In the genomic region with DNA sequence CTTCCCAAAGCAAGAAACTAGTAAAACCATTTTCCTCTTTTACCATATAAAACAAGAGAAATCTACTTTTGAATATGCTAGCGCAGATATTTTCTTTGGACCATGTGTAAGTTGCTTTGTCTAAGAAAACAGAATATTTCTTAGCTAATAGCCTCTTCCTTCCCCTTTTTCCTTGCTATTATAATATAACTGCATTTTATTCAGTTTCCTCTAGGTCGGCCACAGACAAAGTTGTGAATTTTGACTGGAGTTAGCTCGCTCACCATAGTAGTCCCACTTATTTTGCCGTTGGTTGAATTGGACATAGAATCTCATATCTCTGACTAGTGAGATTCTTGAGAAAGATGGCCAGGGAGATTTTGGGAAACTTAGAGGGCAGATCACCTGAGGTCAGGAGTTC, we compare ENCODE assay signal across 18 cellular contexts.
"Had no signal": no experiment of that assay in that cellular context is flagged by ENCODE, and none has a peak within 500 bp of the region (broad histone marks: within the 10 kb centered on the region; RNA-seq: fewer than 3 reads in every experiment).

No MANE protein-coding gene starts in this region.

- H3K9ac ChIP-seq: parathyroid adenoma had no signal

- H2AFZ ChIP-seq: parathyroid adenoma had no signal

- H3K4me1 ChIP-seq: lower lobe of right lung, parathyroid adenoma had no signal

- H3K36me3 ChIP-seq: lower lobe of right lung, neutrophil had no signal

- H3K4me3 ChIP-seq: dorsolateral prefrontal cortex, lower lobe of right lung had no signal

- ATAC-seq: activated CD8-positive, alpha-beta T cell treated with anti-CD3 and anti-CD28 coated beads for 36 hours; activated T-helper 17 cell treated with anti-CD3 and anti-CD28 coated beads, Interleukin-2, amount 50 U/mL, for 72 hours; lower lobe of right lung; natural killer cell had no signal

- H3K27me3 ChIP-seq: dorsolateral prefrontal cortex, neutrophil had no signal

- FAIRE-seq: keratinocyte had no signal

- H3K9me3 ChIP-seq: lower lobe of right lung, neutrophil had no signal

- DNase-seq: activated B cell treated with CpG ODN at 0.5 μM for 24 hours; activated CD4-positive, alpha-beta T cell treated with anti-CD3 and anti-CD28 coated beads, Interleukin-2, amount 10 ng/mL, durations not matched to agents 24 days and 14 days; activated CD8-positive, alpha-beta T cell treated with anti-CD3 and anti-CD28 coated beads for 36 hours; activated naive CD4-positive, alpha-beta T cell; activated naive CD8-positive, alpha-beta T cell treated with anti-CD3 and anti-CD28 coated beads, Interleukin-2, amount 10 ng/mL, durations not matched to agents 7 days and 5 days; activated T-cell treated with anti-CD3 and anti-CD28 coated beads, Interleukin-2, amount 50 U/mL, for 1 hour; caudate nucleus; dorsolateral prefrontal cortex; erythroblast; foreskin melanocyte; lower lobe of right lung; natural killer cell; stimulated activated CD8-positive, alpha-beta memory T cell treated with anti-CD3 and anti-CD28 coated beads, Interleukin-4, amount 100 ng/mL, for 48 hours; stimulated activated naive CD4-positive, alpha-beta T cell had no signal

- H3K27ac ChIP-seq: lower lobe of right lung, neutrophil, parathyroid adenoma had no signal
